9 cellular contexts compared by ENCODE assay signal in genomic region chr15:30953731-30954378, GRCh38. TPM values are rescaled to one million over a fixed set of nuclear protein-coding genes. Genes with fewer than 3 reads are reported as not detected.
DNase-seq lines count a peak whose midpoint lies in the region; ATAC-seq and TF ChIP-seq lines count a peak whose summit lies in the region.
"Had no signal": no experiment of that assay in that cellular context is flagged by ENCODE, and none has a peak within 500 bp of the region (broad histone marks: within the 10 kb centered on the region; RNA-seq: fewer than 3 reads in every experiment).

No MANE protein-coding gene starts in this region.

- DNase-seq in AG09309 (ENCODE audit: low read depth) (peak; percentile 64), HT1080 (ENCODE audit: low read depth) (peak; percentile 93), amniotic stem cell (lab: John Stamatoyannopoulos, UW) (peak; percentile 54), left lung (peak in 1 of 2 donors; percentile 81), middle frontal gyrus (ENCODE audit: extremely low spot score, low spot score) (no peak), Karpas-422 (no peak)

- H3K4me3 ChIP-seq in AG09309 (ENCODE audit: control insufficient read depth, low read depth, low read length) (no peak overlapping the region), left lung (no peak overlapping the region), Karpas-422 (ENCODE audit: low read length) (no peak overlapping the region)
- H3K4me3 ChIP-seq: SK-N-MC had no signal

- ATAC-seq in left lung (peak; percentile 61), HG03565 (IDR thresholded peaks at IDR 0.05; ENCODE audit: unreplicated experiment) (no peak), HG02970 (IDR thresholded peaks at IDR 0.05; ENCODE audit: low FRiP score, unreplicated experiment) (no peak)

- H2AFZ ChIP-seq in Karpas-422 (ENCODE audit: low read length) = no peak overlapping the region

- H3K9me3 ChIP-seq in left lung (no peaks in the 10 kb centered on the region), Karpas-422 (ENCODE audit: low read length) (0 out of 2 replicates have a peak, but pooled peaks cover 4% of the 10 kb centered on the region)

- intact Hi-C loops in left lung (cut with DNase I) = no loop called here

- no peaks in the 10 kb centered on the region for H3K79me2 ChIP-seq in Karpas-422 (ENCODE audit: low read length)

- no peaks in the 10 kb centered on the region for H3K27me3 ChIP-seq in left lung
- H3K27me3 ChIP-seq in Karpas-422 (ENCODE audit: low read length) = no peaks in the 10 kb centered on the region

- no peak overlapping the region for H3K4me2 ChIP-seq in Karpas-422 (ENCODE audit: low read depth, low read length, poor library complexity, severe bottlenecking)

- TF ChIP-seq CTCF in AG09309 (IDR thresholded peaks at IDR 0.05; ENCODE audit: control insufficient read depth, insufficient read depth, low read depth, low read length, missing control alignments) = no peak
- TF ChIP-seq CTCF in left lung (IDR thresholded peaks at IDR 0.05) = no peak

- H3K36me3 ChIP-seq in left lung (peaks cover 0 to 97% of the 10 kb centered on the region in 2 donors), Karpas-422 (ENCODE audit: insufficient read depth, low read length) (peaks cover 31% of the 10 kb centered on the region)

- H3K27ac ChIP-seq in left lung (no peak overlapping the region), Karpas-422 (ENCODE audit: low read length) (no peak overlapping the region)
- H3K27ac ChIP-seq: SK-N-MC had no signal

- no peaks in the 10 kb centered on the region for H3K9me2 ChIP-seq in Karpas-422 (replicated peaks; ENCODE audit: insufficient read depth, low read length)

- no peaks in the 10 kb centered on the region for H4K20me1 ChIP-seq in Karpas-422 (ENCODE audit: insufficient read depth, low read depth, low read length)

- H3K4me1 ChIP-seq in left lung = peaks cover 0 to 15% of the 10 kb centered on the region in 2 donors
- no peaks in the 10 kb centered on the region for H3K4me1 ChIP-seq in Karpas-422 (ENCODE audit: low read length)

- H3K9ac ChIP-seq in Karpas-422 (ENCODE audit: low read length) = no peak overlapping the region

RNA-seq across cellular contexts. Expression of gene MTMR10, which starts 37.6 kb away (rescaled TPM):
- 11.7 and 12.6 TPM in 2 replicates for total RNA-seq in HT1080 (2014; rRNA removed; shearing (Covaris generic))
- polyA plus RNA-seq in HT1080 (2015; cell fraction: cytosol; rRNA removed) = 10.8 and 14.2 TPM in 2 replicates
- polyA plus RNA-seq in HT1080 (2015; cell fraction: nucleus; rRNA removed) = 15.9 and 16.5 TPM in 2 replicates
- 10 to 100 TPM; 33.1 to 34.3 TPM for total RNA-seq in left lung
- total RNA-seq in Karpas-422 (2014; rRNA removed; shearing (Covaris generic); ENCODE audit: low replicate concordance) = 13.1 and 25.5 TPM in 2 replicates

RNA-seq across cellular contexts. Expression of gene FAN1, which starts 50.1 kb away (rescaled TPM):
- 11.9 and 14.7 TPM in 2 replicates for total RNA-seq in HT1080 (2014; rRNA removed; shearing (Covaris generic))
- 8.2 and 9.3 TPM in 2 replicates for polyA plus RNA-seq in HT1080 (2015; cell fraction: cytosol; rRNA removed)
- polyA plus RNA-seq in HT1080 (2015; cell fraction: nucleus; rRNA removed) = 55.3 and 60.8 TPM in 2 replicates
- 10 to 100 TPM; 17.1 to 19.9 TPM for total RNA-seq in left lung
- total RNA-seq in Karpas-422 (2014; rRNA removed; shearing (Covaris generic); ENCODE audit: low replicate concordance) = 18.1 and 43.1 TPM in 2 replicates

Comparison
In these comparisons a context has a peak if more than half of its experiments do, and no peak if none do; other contexts are left out.
1. DNase-seq: peak in AG09309 (single experiment), HT1080 (single experiment) and amniotic stem cell (single experiment); none in middle frontal gyrus (single experiment) and Karpas-422 (single experiment).